In genomic region chr20:4304601-4305000, GRCh38 we compare ENCODE assay signal across 24 cellular contexts. TPM values are rescaled to one million over a fixed set of nuclear protein-coding genes. Genes with fewer than 3 reads are reported as not detected.
DNase-seq lines count a peak whose midpoint lies in the region; ATAC-seq, FAIRE-seq and TF ChIP-seq lines count a peak whose summit lies in the region.
"Had no signal": no experiment of that assay in that cellular context is flagged by ENCODE, and none has a peak within 500 bp of the region (broad histone marks: within the 10 kb centered on the region; RNA-seq: fewer than 3 reads in every experiment).

No MANE protein-coding gene starts in this region.

- H3K27me3 Mint-ChIP-seq in osteocyte (ENCODE audit: unreplicated experiment), result no peaks in the 10 kb centered on the region
- H3K27me3 Mint-ChIP-seq in immature natural killer cell (ENCODE audit: low read depth in 3 of 3), result peaks cover 0 to 11% (median 10%) of the 10 kb centered on the region in 3 donors

- DNase-seq in Ammon's horn (ENCODE audit: low spot score), result peak; percentile 79
- peak in 39 of 58 donors; percentile 2 to 72 (median 17) for DNase-seq in anterior cingulate cortex (lab: John Stamatoyannopoulos, UW)
- DNase-seq in hippocampal formation (lab: John Stamatoyannopoulos, UW), result peak; percentile 8 to 51
- peak; percentile 67 for DNase-seq in osteocyte (ENCODE audit: extremely low spot score, unreplicated experiment)
- DNase-seq in HTR-8/SVneo (ENCODE audit: insufficient read length, low spot score), result no peak
- DNase-seq in RCC 7860 (ENCODE audit: low spot score), result no peak
- no peak for DNase-seq in immature natural killer cell
- DNase-seq: BE2C; CD4-positive, alpha-beta T cell; CD8-positive, alpha-beta memory T cell; DMS 273 treated with DMSO at 0.1 percent for 48 hours; DMS79; EL; GDM1; GM23248; H9 had no signal

- no peak for TF ChIP-seq CTCF in osteocyte (IDR thresholded peaks at IDR 0.05)

- H3K9me3 Mint-ChIP-seq in osteocyte (ENCODE audit: unreplicated experiment), result no peaks in the 10 kb centered on the region
- H3K9me3 Mint-ChIP-seq in immature natural killer cell, result peaks cover 0 to 3% (median 0%) of the 10 kb centered on the region in 6 donors
- H3K9me3 Mint-ChIP-seq: CD4-positive, alpha-beta T cell had no signal

- H3K4me1 Mint-ChIP-seq in osteocyte (ENCODE audit: unreplicated experiment) (no peaks in the 10 kb centered on the region), immature natural killer cell (no peaks in the 10 kb centered on the region)
- H3K4me1 Mint-ChIP-seq: CD14-positive monocyte; CD8-positive, alpha-beta memory T cell; H9 had no signal

- no peak for ATAC-seq in HG02571 (IDR thresholded peaks at IDR 0.05; ENCODE audit: unreplicated experiment)
- ATAC-seq: GM12878, HCT116 had no signal

- no peak for FAIRE-seq in HTR-8/SVneo (lab: Jason Lieb, UNC)
- FAIRE-seq in RCC 7860 (lab: Jason Lieb, UNC), result no peak
- FAIRE-seq: A204.1, D721Med, GM12878, GM19239 had no signal

- no peak overlapping the region for H3K4me3 Mint-ChIP-seq in osteocyte (ENCODE audit: unreplicated experiment)
- H3K4me3 Mint-ChIP-seq in immature natural killer cell, result no peak overlapping the region
- H3K4me3 Mint-ChIP-seq: CD14-positive monocyte; CD4-positive, alpha-beta T cell; CD8-positive, alpha-beta memory T cell; H9 had no signal

- no peak overlapping the region for H3K27ac Mint-ChIP-seq in osteocyte (ENCODE audit: unreplicated experiment)
- no peak overlapping the region for H3K27ac Mint-ChIP-seq in immature natural killer cell
- H3K27ac Mint-ChIP-seq: CD14-positive monocyte; CD4-positive, alpha-beta T cell; CD8-positive, alpha-beta memory T cell; H9 had no signal

- H3K36me3 Mint-ChIP-seq in osteocyte (ENCODE audit: unreplicated experiment), result no peaks in the 10 kb centered on the region
- H3K36me3 Mint-ChIP-seq in immature natural killer cell, result peaks cover 0 to 1% (median 0%) of the 10 kb centered on the region in 3 donors
- H3K36me3 Mint-ChIP-seq: CD14-positive monocyte; CD8-positive, alpha-beta memory T cell had no signal

RNA-seq across cellular contexts. Expression of gene ADRA1D, which starts 55.5 kb away (rescaled TPM):
- 0.16 TPM in 2 replicates for total RNA-seq in osteocyte
- not detected for polyA plus RNA-seq in immature natural killer cell
- total RNA-seq: CD4-positive, alpha-beta T cell; CD8-positive, alpha-beta memory T cell; H4 had no signal
- polyA plus RNA-seq: CD14-positive monocyte; CD8-positive, alpha-beta memory T cell had no signal

Comparison
In these comparisons a context has a peak if more than half of its experiments do, and no peak if none do; other contexts are left out.
1. DNase-seq: peak in Ammon's horn (single experiment), anterior cingulate cortex (39 of 58), hippocampal formation (2 of 2) and osteocyte (single experiment); none in HTR-8/SVneo (single experiment), RCC 7860 (single experiment) and immature natural killer cell (0 of 3).